In the genomic region with DNA sequence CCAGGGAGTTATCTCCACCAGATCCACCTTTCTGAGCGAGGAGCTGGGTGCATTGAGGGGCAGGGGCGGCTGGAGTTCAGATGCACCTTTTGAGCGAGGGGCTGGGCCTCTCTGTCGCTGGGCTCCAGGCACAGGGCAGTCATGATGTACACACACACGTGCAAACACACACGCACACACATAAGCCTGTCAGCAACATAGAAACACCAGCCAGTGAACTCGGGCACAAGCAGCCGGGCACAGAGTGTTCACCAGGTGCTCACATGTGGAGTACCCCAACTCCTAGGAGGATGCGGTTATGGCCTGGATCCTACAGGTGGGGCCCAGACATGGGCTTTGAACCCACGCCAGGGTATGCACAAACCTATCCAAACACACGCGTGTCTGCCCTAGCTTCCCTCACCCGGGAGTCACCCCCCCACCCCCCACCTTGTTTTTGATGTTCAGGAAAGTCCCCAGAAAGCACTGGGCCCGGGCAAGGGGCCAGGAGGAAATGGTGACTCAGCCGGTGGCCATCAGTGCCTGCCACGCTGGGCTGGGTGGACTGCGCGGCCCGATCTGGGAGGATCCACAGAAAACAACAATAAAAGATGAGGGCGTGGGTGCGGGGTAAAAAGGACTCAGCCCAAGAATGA, we compare ENCODE assay signal across 8 cellular contexts. TPM values are rescaled to one million over a fixed set of nuclear protein-coding genes. Genes with fewer than 3 reads are reported as not detected.
DNase-seq lines count a peak whose midpoint lies in the region; ATAC-seq and TF ChIP-seq lines count a peak whose summit lies in the region.

No MANE protein-coding gene starts in this region.

- no peak overlapping the region for H3K27ac Mint-ChIP-seq in H9
- H3K27ac Mint-ChIP-seq in stimulated activated naive CD8-positive, alpha-beta T cell treated with anti-CD3 and anti-CD28 coated beads, Interleukin-15, Interleukin-2, amounts not matched to agents 100 ng/mL and 50 ng/mL, for 24 hours = peak overlapping the region; percentile 94

- peak overlapping the region; percentile 83 for H4K91ac ChIP-seq in H9 (ENCODE audit: insufficient read length, low read depth, low read length)

- no peaks in the 10 kb centered on the region for H3K27me3 ChIP-seq in H9 (ENCODE audit: insufficient read depth, low read length)
- no peaks in the 10 kb centered on the region for H3K27me3 ChIP-seq in lung (ENCODE audit: control insufficient read depth, insufficient read depth)

- no peak overlapping the region for H2BK20ac ChIP-seq in H9 (ENCODE audit: low read depth, low read length, poor library complexity, severe bottlenecking)

- TF ChIP-seq CTCF in H9 (conservative IDR thresholded peaks at IDR 0.05) (no peak), lung (IDR thresholded peaks at IDR 0.05; ENCODE audit: control extremely low read depth, extremely low read depth) (no peak)

- no peak for DNase-seq in H9
- peak; percentile 71 for DNase-seq in UCSD-AML1 (lab: John Stamatoyannopoulos, UW; ENCODE audit: unreplicated experiment)
- peak in 55 of 61 donors; percentile 22 to 84 (median 61) for DNase-seq in caudate nucleus (lab: John Stamatoyannopoulos, UW)
- DNase-seq in lung (ENCODE audit: low spot score) = peak; percentile 76
- DNase-seq in NCI-H2081 treated with DMSO at 0.1 percent for 48 hours (lab: John Stamatoyannopoulos, UW) = no peak
- DNase-seq in DMS79 (lab: John Stamatoyannopoulos, UW) = no peak
- DNase-seq in HuH-7.5 (ENCODE audit: low spot score) = no peak

- no peaks in the 10 kb centered on the region for H3K79me2 ChIP-seq in H9 (ENCODE audit: insufficient read depth, low read length)

- 0 out of 2 replicates have a peak, but pooled peaks cover 2% of the 10 kb centered on the region for H3K27me3 Mint-ChIP-seq in H9 (ENCODE audit: low read depth)
- H3K27me3 Mint-ChIP-seq in stimulated activated naive CD8-positive, alpha-beta T cell treated with anti-CD3 and anti-CD28 coated beads, Interleukin-15, Interleukin-2, amounts not matched to agents 100 ng/mL and 50 ng/mL, for 24 hours = no peaks in the 10 kb centered on the region

- H2AK5ac ChIP-seq in H9 (ENCODE audit: insufficient read length, low read length) = no peak overlapping the region

- H3K4me1 Mint-ChIP-seq in H9 = peaks cover 6 to 13% of the 10 kb centered on the region in 2 experiments
- peaks cover 71% of the 10 kb centered on the region for H3K4me1 Mint-ChIP-seq in stimulated activated naive CD8-positive, alpha-beta T cell treated with anti-CD3 and anti-CD28 coated beads, Interleukin-15, Interleukin-2, amounts not matched to agents 100 ng/mL and 50 ng/mL, for 24 hours (ENCODE audit: low read depth)

- no peaks in the 10 kb centered on the region for H3K36me3 ChIP-seq in lung (ENCODE audit: control insufficient read depth in 2 of 2, insufficient read depth in 2 of 2, low read length in 2 of 2)

- H2AFZ ChIP-seq in H9 (ENCODE audit: low read length) = no peak overlapping the region

- no peak overlapping the region for H3K4me2 ChIP-seq in H9 (ENCODE audit: insufficient read depth, insufficient read length, low read length)

- no peak overlapping the region for H2BK15ac ChIP-seq in H9 (ENCODE audit: low read depth, low read length)

- H3K23me2 ChIP-seq in H9 (ENCODE audit: insufficient read length, low read depth, low read length, poor library complexity, severe bottlenecking) = no peaks in the 10 kb centered on the region

- H2BK5ac ChIP-seq in H9 (ENCODE audit: insufficient read length, low read length) = no peak overlapping the region

- H3K23ac ChIP-seq in H9 (ENCODE audit: insufficient read length, low read depth, low read length) = no peak overlapping the region

- no peak overlapping the region for H2BK12ac ChIP-seq in H9 (ENCODE audit: insufficient read length, low read depth, low read length)

- no peak overlapping the region for H3K9ac ChIP-seq in H9 (ENCODE audit: extremely low read depth, insufficient read length, low read length)

- no peak overlapping the region for H3K4me3 ChIP-seq in lung

- H4K20me1 ChIP-seq in H9 (ENCODE audit: control insufficient read depth, insufficient read depth, insufficient read length) = no peaks in the 10 kb centered on the region

- peaks cover 0 to 2% (median 0%) of the 10 kb centered on the region in 3 experiments; a peak in 2 of 7 replicates for H3K36me3 Mint-ChIP-seq in H9 (ENCODE audit: insufficient read depth in 1 of 3, low read depth in 3 of 3)
- H3K36me3 Mint-ChIP-seq in stimulated activated naive CD8-positive, alpha-beta T cell treated with anti-CD3 and anti-CD28 coated beads, Interleukin-15, Interleukin-2, amounts not matched to agents 100 ng/mL and 50 ng/mL, for 24 hours (ENCODE audit: low read depth) = peaks cover 4% of the 10 kb centered on the region

- H3K4ac ChIP-seq in H9 (ENCODE audit: low read depth, low read length) = no peak overlapping the region

- H3K4me1 ChIP-seq in H9 (ENCODE audit: insufficient read depth, low read length) (no peaks in the 10 kb centered on the region; the same call in 1 of the 2 replicates), lung (ENCODE audit: control insufficient read depth in 2 of 2, insufficient read depth in 2 of 2, low read length in 2 of 2) (peaks cover 0 to 33% of the 10 kb centered on the region in 2 donors)

- H3K18ac ChIP-seq in H9 (ENCODE audit: insufficient read length, low read depth, low read length) = peak overlapping the region; percentile 31

- no peak overlapping the region for H3T11ph ChIP-seq in H9 (ENCODE audit: low read length)

- WGBS in H9 (ENCODE audit: extremely low coverage, insufficient read length, low lambda C conversion rate) = no CpG with 5 or more reads among the region's 21 CpGs
- 28 to 29% methylated on average over 21 of the region's 21 CpGs for WGBS in lung, 2 donors

- H3K9me3 Mint-ChIP-seq in H9 = no peaks in the 10 kb centered on the region; a peak in 1 of 5 replicates
- no peaks in the 10 kb centered on the region for H3K9me3 Mint-ChIP-seq in stimulated activated naive CD8-positive, alpha-beta T cell treated with anti-CD3 and anti-CD28 coated beads, Interleukin-15, Interleukin-2, amounts not matched to agents 100 ng/mL and 50 ng/mL, for 24 hours

- H3K27ac ChIP-seq in H9 (ENCODE audit: insufficient read length, low read depth, low read length) (no peak overlapping the region), caudate nucleus (ENCODE audit: low read depth, low read length) (peak overlapping the region; percentile 99), lung (ENCODE audit: low read depth in 1 of 2, low read length in 1 of 2) (peak overlapping the region; percentile 67 to 85)

- no peaks in the 10 kb centered on the region for H3K79me1 ChIP-seq in H9 (ENCODE audit: insufficient read depth, low read depth, low read length, poor library complexity, severe bottlenecking)

- ATAC-seq in lung (ENCODE audit: insufficient read depth, low FRiP score) = peak; percentile 54

- no peak overlapping the region for H2BK120ac ChIP-seq in H9 (ENCODE audit: low read depth, low read length, poor library complexity, severe bottlenecking)

- H4K5ac ChIP-seq in H9 (ENCODE audit: insufficient read length, low read depth, low read length) = peak overlapping the region; percentile 57

- peak overlapping the region; percentile 88 for H4K8ac ChIP-seq in H9 (replicated peaks; ENCODE audit: insufficient read length, low read depth, low read length)

- no peaks in the 10 kb centered on the region for H3K9me3 ChIP-seq in H9 (ENCODE audit: control insufficient read depth, low read depth, low read length)
- H3K9me3 ChIP-seq in lung (ENCODE audit: control insufficient read depth in 2 of 2, insufficient read depth in 1 of 2, low read length in 1 of 2) = no peaks in the 10 kb centered on the region

- H3K4me3 Mint-ChIP-seq in H9 = no peak overlapping the region
- H3K4me3 Mint-ChIP-seq in stimulated activated naive CD8-positive, alpha-beta T cell treated with anti-CD3 and anti-CD28 coated beads, Interleukin-15, Interleukin-2, amounts not matched to agents 100 ng/mL and 50 ng/mL, for 24 hours = peak overlapping the region; percentile 71

- no peak overlapping the region for H3K56ac ChIP-seq in H9 (ENCODE audit: insufficient read length, low read depth, low read length)

- no peak overlapping the region; the same call in 1 of the 2 replicates for H3K14ac ChIP-seq in H9 (ENCODE audit: insufficient read depth, low read length)

RNA-seq across cellular contexts. Expression of a gene that starts 13.3 kb away (rescaled TPM):
- 9.5 and 10.5 TPM in 2 replicates for total RNA-seq in H9 (2021)
- total RNA-seq in lung = 10 to 100 TPM; 19.4 to 50.0 TPM
- polyA plus RNA-seq in lung = 10 to 100 TPM; 47.6 to 62.2 TPM

RNA-seq across cellular contexts. Expression of a gene that starts 54.3 kb away (rescaled TPM):
- total RNA-seq in H9 (2021) = 8.4 and 9.2 TPM in 2 replicates
- total RNA-seq in lung = under 1 TPM in 1 of 2 donors, not detected in 1; 0.60 TPM
- polyA plus RNA-seq in lung = under 1 TPM; 0.14 to 0.19 TPM

Comparison
In these comparisons a context has a peak if more than half of its experiments do, and no peak if none do; other contexts are left out.
1. DNase-seq: peak in UCSD-AML1 (single experiment), caudate nucleus (55 of 61) and lung (single experiment); none in H9 (single experiment), NCI-H2081 treated with DMSO at 0.1 percent for 48 hours (single experiment), DMS79 (single experiment) and HuH-7.5 (single experiment).